In genomic region chr5:83839788-83840187, GRCh38 we compare ENCODE assay signal across 26 cellular contexts.
"Had no signal": no experiment of that assay in that cellular context is flagged by ENCODE, and none has a peak within 500 bp of the region (broad histone marks: within the 10 kb centered on the region; RNA-seq: fewer than 3 reads in every experiment).

No MANE protein-coding gene starts in this region.

- DNase-seq: cortex of kidney; effector CD8-positive, alpha-beta T cell; effector memory CD8-positive, alpha-beta T cell; endodermal cell; erythroblast; esophagus squamous epithelium; foreskin fibroblast; foreskin melanocyte; gastrocnemius medialis; glutamatergic neuron; head of caudate nucleus; heart right ventricle; hypothalamus; immature natural killer cell; islet precursor cell; kidney; kidney glomerular epithelial cell; left lung; left ventricle myocardium superior; lower lobe of right lung; mesenchymal stem cell; midbrain; naive B cell had no signal

- H3K27me3 Mint-ChIP-seq: dendritic cell treated with granulocyte-macrophage colony-stimulating factor and Interleukin-4, amounts not matched to agents 40 ng/mL and 50 ng/mL, for 4 days; effector memory CD8-positive, alpha-beta T cell; naive B cell had no signal

- H3K4me1 ChIP-seq: esophagus squamous epithelium, gastrocnemius medialis, heart right ventricle, left lung had no signal

- H3K27ac Mint-ChIP-seq: dendritic cell treated with granulocyte-macrophage colony-stimulating factor and Interleukin-4, amounts not matched to agents 40 ng/mL and 50 ng/mL, for 4 days; effector memory CD8-positive, alpha-beta T cell; endodermal cell; immature natural killer cell had no signal

- H3K4me3 ChIP-seq: esophagus squamous epithelium, gastrocnemius medialis, heart right ventricle, left lung, lower lobe of right lung had no signal

- H3K4me3 Mint-ChIP-seq: dendritic cell treated with granulocyte-macrophage colony-stimulating factor and Interleukin-4, amounts not matched to agents 40 ng/mL and 50 ng/mL, for 4 days; effector memory CD8-positive, alpha-beta T cell; endodermal cell; immature natural killer cell; naive B cell had no signal

- H3K9me3 Mint-ChIP-seq: dendritic cell treated with granulocyte-macrophage colony-stimulating factor and Interleukin-4, amounts not matched to agents 40 ng/mL and 50 ng/mL, for 4 days; endodermal cell had no signal

- H3K36me3 Mint-ChIP-seq: immature natural killer cell, naive B cell had no signal

- H3K27me3 ChIP-seq: esophagus squamous epithelium, gastrocnemius medialis, heart right ventricle, left lung had no signal

- H3K27ac ChIP-seq: epithelial cell of prostate, esophagus squamous epithelium, gastrocnemius medialis, heart right ventricle, left lung, lower lobe of right lung had no signal

- H3K9me3 ChIP-seq: esophagus squamous epithelium, gastrocnemius medialis, heart right ventricle, left lung, lower lobe of right lung had no signal

- H3K36me3 ChIP-seq: esophagus squamous epithelium, gastrocnemius medialis, heart right ventricle, left lung, lower lobe of right lung had no signal

- ATAC-seq: effector memory CD8-positive, alpha-beta T cell; esophagus mucosa; gastrocnemius medialis; heart right ventricle; left lung; left ventricle myocardium superior; lower lobe of right lung had no signal

- H3K4me1 Mint-ChIP-seq: endodermal cell, immature natural killer cell, naive B cell had no signal
